In genomic region chr3:183329543-183329942, GRCh38 we compare ENCODE assay signal across 15 cellular contexts.
DNase-seq lines count a peak whose midpoint lies in the region; ATAC-seq lines count a peak whose summit lies in the region.
"Had no signal": no experiment of that assay in that cellular context is flagged by ENCODE, and none has a peak within 500 bp of the region (broad histone marks: within the 10 kb centered on the region; RNA-seq: fewer than 3 reads in every experiment).

No MANE protein-coding gene starts in this region.

- no peak overlapping the region for H3K9ac ChIP-seq in mesenchymal stem cell (ENCODE audit: low read length)
- H3K9ac ChIP-seq: GM23248 had no signal

- no peak overlapping the region for H3K4me3 Mint-ChIP-seq in stimulated activated naive CD8-positive, alpha-beta T cell treated with anti-CD3 and anti-CD28 coated beads, Interleukin-15, amount 100 ng/mL, for 72 hours
- H3K4me3 Mint-ChIP-seq: CD4-positive, alpha-beta T cell; HFFc6 had no signal

- no peak overlapping the region for H3K27ac Mint-ChIP-seq in stimulated activated naive CD8-positive, alpha-beta T cell treated with anti-CD3 and anti-CD28 coated beads, Interleukin-15, amount 100 ng/mL, for 72 hours
- H3K27ac Mint-ChIP-seq: CD4-positive, alpha-beta T cell; HFFc6 had no signal

- no peak overlapping the region for H4K91ac ChIP-seq in mesenchymal stem cell (ENCODE audit: low read length)

- H2BK120ac ChIP-seq in mesenchymal stem cell (ENCODE audit: low read depth, low read length): no peak overlapping the region

- no peak overlapping the region for H2AK5ac ChIP-seq in mesenchymal stem cell (ENCODE audit: low read length, severe bottlenecking)

- H3K4me1 ChIP-seq in mesenchymal stem cell (ENCODE audit: control insufficient read depth, insufficient read depth, low read depth, low read length): peaks cover 2% of the 10 kb centered on the region
- H3K4me1 ChIP-seq: Caco-2 had no signal

- H3K27me3 Mint-ChIP-seq in stimulated activated naive CD8-positive, alpha-beta T cell treated with anti-CD3 and anti-CD28 coated beads, Interleukin-15, amount 100 ng/mL, for 72 hours: no peaks in the 10 kb centered on the region
- H3K27me3 Mint-ChIP-seq: CD4-positive, alpha-beta T cell had no signal

- no peak overlapping the region for H2BK12ac ChIP-seq in mesenchymal stem cell (ENCODE audit: low read length in 2 of 2)

- no peak for DNase-seq in activated CD4-positive, CD25-positive, alpha-beta regulatory T cell (lab: John Stamatoyannopoulos, UW)
- no peak for DNase-seq in stimulated activated naive CD8-positive, alpha-beta T cell treated with anti-CD3 and anti-CD28 coated beads, Interleukin-15, amount 100 ng/mL, for 72 hours
- DNase-seq in stimulated activated naive CD8-positive, alpha-beta T cell treated with anti-CD3 and anti-CD28 coated beads, Interleukin-15, Interleukin-2, amounts not matched to agents 100 U/mL and 50 U/mL, for 24 hours: no peak
- no peak for DNase-seq in mesenchymal stem cell
- DNase-seq: AML-193; Caco-2; CD4-positive, alpha-beta T cell had no signal

- no peak overlapping the region for H4K8ac ChIP-seq in mesenchymal stem cell (ENCODE audit: low read length)

- H3K27ac ChIP-seq in mesenchymal stem cell (ENCODE audit: low read length, poor library complexity, severe bottlenecking): peak overlapping the region; percentile 14
- H3K27ac ChIP-seq: 22Rv1, A549, C4-2B, GM23248 had no signal

- H3K4ac ChIP-seq in mesenchymal stem cell (ENCODE audit: low read depth in 1 of 2, low read length in 2 of 2): no peak overlapping the region

- H3K4me2 ChIP-seq in mesenchymal stem cell (ENCODE audit: low read length, poor library complexity, severe bottlenecking): no peak overlapping the region
- H3K4me2 ChIP-seq: A549 had no signal

- 100% methylated on average over 1 of the region's 1 CpG for WGBS in mesenchymal stem cell

- no peak overlapping the region for H3K18ac ChIP-seq in mesenchymal stem cell (ENCODE audit: low read depth in 1 of 2, low read length in 2 of 2)

- peak; percentile 41 to 61 for ATAC-seq in activated CD4-positive, CD25-positive, alpha-beta regulatory T cell treated with anti-CD3 and anti-CD28 coated beads, Interleukin-2, amount 50 U/mL, for 24 hours
- ATAC-seq in stimulated activated naive CD8-positive, alpha-beta T cell treated with anti-CD3 and anti-CD28 coated beads, Interleukin-15, amount 100 ng/mL, for 72 hours: peak; percentile 61
- no peak for ATAC-seq in stimulated activated naive CD8-positive, alpha-beta T cell treated with anti-CD3 and anti-CD28 coated beads, Interleukin-15, Interleukin-2, amounts not matched to agents 100 U/mL and 50 U/mL, for 24 hours
- ATAC-seq in GM19455 (IDR thresholded peaks at IDR 0.05; ENCODE audit: unreplicated experiment): no peak
- ATAC-seq in HG02763 (IDR thresholded peaks at IDR 0.05; ENCODE audit: unreplicated experiment): no peak
- ATAC-seq: A549 had no signal

- H3K4me1 Mint-ChIP-seq in stimulated activated naive CD8-positive, alpha-beta T cell treated with anti-CD3 and anti-CD28 coated beads, Interleukin-15, amount 100 ng/mL, for 72 hours: peaks cover 36% of the 10 kb centered on the region

- H3K79me1 ChIP-seq in mesenchymal stem cell (replicated peaks; ENCODE audit: low read length, poor library complexity, severe bottlenecking): no peaks in the 10 kb centered on the region

- H2BK15ac ChIP-seq in mesenchymal stem cell (ENCODE audit: low read depth, poor library complexity, severe bottlenecking): no peak overlapping the region

- H3K14ac ChIP-seq in mesenchymal stem cell (ENCODE audit: low read length in 2 of 2): no peak overlapping the region

- H3K4me3 ChIP-seq in mesenchymal stem cell (ENCODE audit: insufficient read depth in 1 of 2, low read depth in 1 of 2, low read length in 2 of 2): no peak overlapping the region
- H3K4me3 ChIP-seq: A549 had no signal

- no peak overlapping the region for H2AFZ ChIP-seq in mesenchymal stem cell (ENCODE audit: low read depth, low read length)
- H2AFZ ChIP-seq: GM23248 had no signal

- H3K36me3 ChIP-seq in mesenchymal stem cell (ENCODE audit: control insufficient read depth in 1 of 2, insufficient read depth in 2 of 2, low read depth in 1 of 2, low read length in 2 of 2): no peaks in the 10 kb centered on the region

- no peak overlapping the region for H3K23ac ChIP-seq in mesenchymal stem cell (ENCODE audit: low read length in 2 of 2)

- no peaks in the 10 kb centered on the region for H3K9me3 Mint-ChIP-seq in stimulated activated naive CD8-positive, alpha-beta T cell treated with anti-CD3 and anti-CD28 coated beads, Interleukin-15, amount 100 ng/mL, for 72 hours
- H3K9me3 Mint-ChIP-seq: CD4-positive, alpha-beta T cell; HFFc6 had no signal

- peaks cover 0 to 4% of the 10 kb centered on the region in 2 experiments for H3K27me3 ChIP-seq in mesenchymal stem cell (ENCODE audit: control insufficient read depth in 1 of 2, insufficient read depth in 1 of 2, low read length in 2 of 2)

- H3K9me3 ChIP-seq in mesenchymal stem cell (ENCODE audit: control insufficient read depth, low read length): no peaks in the 10 kb centered on the region
- H3K9me3 ChIP-seq: A549, Caco-2 had no signal

- no peak overlapping the region for H2BK5ac ChIP-seq in mesenchymal stem cell (ENCODE audit: low read depth, low read length, poor library complexity, severe bottlenecking)

Comparison
In these comparisons a context has a peak if more than half of its experiments do, and no peak if none do; other contexts are left out.
1. ATAC-seq: peak in activated CD4-positive, CD25-positive, alpha-beta regulatory T cell treated with anti-CD3 and anti-CD28 coated beads, Interleukin-2, amount 50 U/mL, for 24 hours (2 of 2) and stimulated activated naive CD8-positive, alpha-beta T cell treated with anti-CD3 and anti-CD28 coated beads, Interleukin-15, amount 100 ng/mL, for 72 hours (single experiment); none in stimulated activated naive CD8-positive, alpha-beta T cell treated with anti-CD3 and anti-CD28 coated beads, Interleukin-15, Interleukin-2, amounts not matched to agents 100 U/mL and 50 U/mL, for 24 hours (single experiment), GM19455 (single experiment) and HG02763 (single experiment).